In the genomic region with DNA sequence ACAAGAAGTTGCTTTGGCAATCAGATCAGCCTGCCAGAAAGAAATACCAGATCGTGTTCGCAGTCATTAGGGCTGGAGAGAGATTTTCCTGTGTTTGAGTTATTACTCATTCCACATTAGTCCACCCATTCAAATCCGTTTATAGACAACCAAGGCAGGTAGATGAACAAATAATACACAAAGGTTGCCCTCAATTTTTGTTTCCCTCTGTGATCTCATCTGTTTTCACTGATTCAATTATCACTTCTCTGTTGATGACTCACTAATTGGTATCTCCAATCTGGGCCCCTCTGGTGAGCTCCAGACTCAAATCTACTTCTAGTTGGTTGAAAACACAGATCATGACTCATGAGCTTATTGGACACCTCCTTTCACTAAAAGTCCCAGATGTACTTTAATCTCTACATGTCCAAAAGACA, we compare ENCODE assay signal across 12 cellular contexts. TPM values are rescaled to one million over a fixed set of nuclear protein-coding genes. Genes with fewer than 3 reads are reported as not detected.
DNase-seq lines count a peak whose midpoint lies in the region; TF ChIP-seq lines count a peak whose summit lies in the region.
"Had no signal": no experiment of that assay in that cellular context is flagged by ENCODE, and none has a peak within 500 bp of the region (broad histone marks: within the 10 kb centered on the region; RNA-seq: fewer than 3 reads in every experiment).

No MANE protein-coding gene starts in this region.

- no peak for TF ChIP-seq POLR2A in esophagus squamous epithelium (IDR thresholded peaks at IDR 0.05)

- H3K27me3 ChIP-seq in esophagus squamous epithelium, result no peaks in the 10 kb centered on the region
- H3K27me3 ChIP-seq: ascending aorta had no signal

- DNase-seq in DMS 273 (lab: John Stamatoyannopoulos, UW; ENCODE audit: unreplicated experiment) (peak; percentile 18), DMS 273 treated with DMSO at 0.1 percent for 48 hours (lab: John Stamatoyannopoulos, UW) (no peak), M059J (ENCODE audit: low read depth) (peak; percentile 39), amniotic epithelial cell (ENCODE audit: low read depth) (peak; percentile 49), lung microvascular endothelial cell (ENCODE audit: low read depth in 2 of 2) (peak; percentile 2 to 34), NCI-H1105 treated with DMSO at 0.1 percent for 48 hours (lab: John Stamatoyannopoulos, UW) (no peak), activated T-cell treated with anti-CD3 and anti-CD28 coated beads for 4 hours (no peak), esophagus squamous epithelium (lab: John Stamatoyannopoulos, UW) (no peak)
- DNase-seq: hippocampal formation; naive thymus-derived CD4-positive, alpha-beta T cell had no signal

- H3K4me1 ChIP-seq in esophagus squamous epithelium, result peaks cover 0 to 15% (median 0%) of the 10 kb centered on the region in 3 donors
- H3K4me1 ChIP-seq: ascending aorta had no signal

- WGBS in esophagus squamous epithelium, 2 donors, result 26 to 32% methylated on average over 3 of the region's 3 CpGs

- H3K27ac ChIP-seq in esophagus squamous epithelium, result no peak overlapping the region
- H3K27ac ChIP-seq: 22Rv1, ascending aorta had no signal

- no peaks in the 10 kb centered on the region for H3K9me3 ChIP-seq in esophagus squamous epithelium

- no peak for TF ChIP-seq CTCF in esophagus squamous epithelium (IDR thresholded peaks at IDR 0.05)

- no peaks in the 10 kb centered on the region for H3K36me3 ChIP-seq in esophagus squamous epithelium
- H3K36me3 ChIP-seq: ascending aorta had no signal

- intact Hi-C loops in esophagus squamous epithelium (cut with DNase I), result no loop called here

- H3K4me3 ChIP-seq in esophagus squamous epithelium, result no peak overlapping the region
- H3K4me3 ChIP-seq: ascending aorta had no signal

RNA-seq across cellular contexts. Expression of gene CHM, which starts 54.5 kb away (rescaled TPM):
- total RNA-seq in M059J (2014; rRNA removed; shearing (Covaris generic)), result 21.1 and 23.3 TPM in 2 replicates
- 14.6 and 20.2 TPM in 2 replicates for total RNA-seq in lung microvascular endothelial cell
- 10 to 100 TPM in 3 of 4 donors, 1 to 10 TPM in 1; 7.0 to 13.4 (median 12.7) TPM for total RNA-seq in esophagus squamous epithelium

Comparison
In these comparisons a context has a peak if more than half of its experiments do, and no peak if none do; other contexts are left out.
1. DNase-seq: peak in DMS 273 (single experiment), M059J (single experiment), amniotic epithelial cell (single experiment) and lung microvascular endothelial cell (2 of 2); none in DMS 273 treated with DMSO at 0.1 percent for 48 hours (single experiment), NCI-H1105 treated with DMSO at 0.1 percent for 48 hours (single experiment), activated T-cell treated with anti-CD3 and anti-CD28 coated beads for 4 hours (single experiment) and esophagus squamous epithelium (single experiment).